Comparison of ENCODE assay signal across 12 cellular contexts in genomic region chr13:40652588-40652940, GRCh38. TPM values are rescaled to one million over a fixed set of nuclear protein-coding genes. Genes with fewer than 3 reads are reported as not detected.
DNase-seq lines count a peak whose midpoint lies in the region; ATAC-seq lines count a peak whose summit lies in the region.
"Had no signal": no experiment of that assay in that cellular context is flagged by ENCODE, and none has a peak within 500 bp of the region (broad histone marks: within the 10 kb centered on the region; RNA-seq: fewer than 3 reads in every experiment).

No MANE protein-coding gene starts in this region.

- peak overlapping the region; percentile 96 for H3K27ac Mint-ChIP-seq in stimulated activated naive CD8-positive, alpha-beta T cell treated with anti-CD3 and anti-CD28 coated beads, Interleukin-15, Interleukin-2, amounts not matched to agents 100 ng/mL and 50 ng/mL, for 24 hours
- H3K27ac Mint-ChIP-seq in activated CD4-positive, alpha-beta memory T cell treated with anti-CD3 and anti-CD28 coated beads, Interleukin-2, amount 10 ng/mL, durations not matched to agents 7 days and 5 days, result peak overlapping the region; percentile 93
- H3K27ac Mint-ChIP-seq in natural killer cell treated with Interleukin-12 subunit alpha and Interleukin-12 subunit beta and Interleukin-15 and Interleukin-18, amount 100 ng/mL, for 72 hours, result no peak overlapping the region

- H3K36me3 Mint-ChIP-seq in stimulated activated naive CD8-positive, alpha-beta T cell treated with anti-CD3 and anti-CD28 coated beads, Interleukin-15, Interleukin-2, amounts not matched to agents 100 ng/mL and 50 ng/mL, for 24 hours (ENCODE audit: low read depth), result peaks cover 25% of the 10 kb centered on the region
- H3K36me3 Mint-ChIP-seq in activated CD4-positive, alpha-beta memory T cell treated with anti-CD3 and anti-CD28 coated beads, Interleukin-2, amount 10 ng/mL, durations not matched to agents 7 days and 5 days (ENCODE audit: low read depth), result peaks cover 18% of the 10 kb centered on the region
- no peaks in the 10 kb centered on the region for H3K36me3 Mint-ChIP-seq in natural killer cell treated with Interleukin-12 subunit alpha and Interleukin-12 subunit beta and Interleukin-15 and Interleukin-18, amount 100 ng/mL, for 72 hours

- H3K4me3 Mint-ChIP-seq in stimulated activated naive CD8-positive, alpha-beta T cell treated with anti-CD3 and anti-CD28 coated beads, Interleukin-15, Interleukin-2, amounts not matched to agents 100 ng/mL and 50 ng/mL, for 24 hours, result peak overlapping the region; percentile 79
- peak overlapping the region; percentile 71 for H3K4me3 Mint-ChIP-seq in activated CD4-positive, alpha-beta memory T cell treated with anti-CD3 and anti-CD28 coated beads, Interleukin-2, amount 10 ng/mL, durations not matched to agents 7 days and 5 days
- H3K4me3 Mint-ChIP-seq in natural killer cell treated with Interleukin-12 subunit alpha and Interleukin-12 subunit beta and Interleukin-15 and Interleukin-18, amount 100 ng/mL, for 72 hours, result no peak overlapping the region

- no peaks in the 10 kb centered on the region for H3K9me3 Mint-ChIP-seq in stimulated activated naive CD8-positive, alpha-beta T cell treated with anti-CD3 and anti-CD28 coated beads, Interleukin-15, Interleukin-2, amounts not matched to agents 100 ng/mL and 50 ng/mL, for 24 hours
- peaks cover 4% of the 10 kb centered on the region for H3K9me3 Mint-ChIP-seq in activated CD4-positive, alpha-beta memory T cell treated with anti-CD3 and anti-CD28 coated beads, Interleukin-2, amount 10 ng/mL, durations not matched to agents 7 days and 5 days
- no peaks in the 10 kb centered on the region for H3K9me3 Mint-ChIP-seq in natural killer cell treated with Interleukin-12 subunit alpha and Interleukin-12 subunit beta and Interleukin-15 and Interleukin-18, amount 100 ng/mL, for 72 hours

- H3K4me1 Mint-ChIP-seq in stimulated activated naive CD8-positive, alpha-beta T cell treated with anti-CD3 and anti-CD28 coated beads, Interleukin-15, Interleukin-2, amounts not matched to agents 100 ng/mL and 50 ng/mL, for 24 hours (ENCODE audit: low read depth), result peaks cover 100% of the 10 kb centered on the region
- peaks cover 90% of the 10 kb centered on the region for H3K4me1 Mint-ChIP-seq in activated CD4-positive, alpha-beta memory T cell treated with anti-CD3 and anti-CD28 coated beads, Interleukin-2, amount 10 ng/mL, durations not matched to agents 7 days and 5 days
- H3K4me1 Mint-ChIP-seq in natural killer cell treated with Interleukin-12 subunit alpha and Interleukin-12 subunit beta and Interleukin-15 and Interleukin-18, amount 100 ng/mL, for 72 hours (ENCODE audit: low read depth in 2 of 2), result peaks cover 32 to 39% of the 10 kb centered on the region in 2 donors

- no peaks in the 10 kb centered on the region for H3K27me3 Mint-ChIP-seq in stimulated activated naive CD8-positive, alpha-beta T cell treated with anti-CD3 and anti-CD28 coated beads, Interleukin-15, Interleukin-2, amounts not matched to agents 100 ng/mL and 50 ng/mL, for 24 hours
- no peaks in the 10 kb centered on the region for H3K27me3 Mint-ChIP-seq in activated CD4-positive, alpha-beta memory T cell treated with anti-CD3 and anti-CD28 coated beads, Interleukin-2, amount 10 ng/mL, durations not matched to agents 7 days and 5 days
- H3K27me3 Mint-ChIP-seq in natural killer cell treated with Interleukin-12 subunit alpha and Interleukin-12 subunit beta and Interleukin-15 and Interleukin-18, amount 100 ng/mL, for 72 hours, result no peaks in the 10 kb centered on the region

- CTCF ChIA-PET in activated CD4-positive, alpha-beta memory T cell treated with anti-CD3 and anti-CD28 coated beads, Interleukin-2, amount 10 ng/mL, durations not matched to agents 7 days and 5 days (lab: Charles Lee), result interaction anchor here (0.7 to 2.1 kb wide), 5 partner anchors 9 to 117 kb away, joined by 3 to 12 read pairs (median 3); no protein-coding TSS in a partner anchor

- POLR2A ChIA-PET in activated CD4-positive, alpha-beta memory T cell treated with anti-CD3 and anti-CD28 coated beads, Interleukin-2, amount 10 ng/mL, durations not matched to agents 7 days and 5 days (lab: Charles Lee), result interaction anchor here (0.9 to 3.1 kb wide), 12 partner anchors 8 to 264 kb away, joined by 3 to 85 read pairs (median 4); partner anchors contain the start of gene FOXO1

- DNase-seq in stimulated activated naive CD8-positive, alpha-beta T cell treated with anti-CD3 and anti-CD28 coated beads, Interleukin-15, Interleukin-2, amounts not matched to agents 100 U/mL and 50 U/mL, for 24 hours, result no peak
- no peak for DNase-seq in activated CD4-positive, alpha-beta memory T cell treated with anti-CD3 and anti-CD28 coated beads, Interleukin-2, amount 10 ng/mL, durations not matched to agents 7 days and 5 days
- no peak for DNase-seq in natural killer cell treated with Interleukin-12 subunit alpha and Interleukin-12 subunit beta and Interleukin-15 and Interleukin-18, amount 100 ng/mL, for 72 hours (ENCODE audit: low spot score)
- DNase-seq in GM19238 (ENCODE audit: insufficient read length, low spot score) (no peak), ureter (ENCODE audit: low spot score) (no peak), DMS79 treated with DMSO at 0.1 percent for 48 hours (lab: John Stamatoyannopoulos, UW) (no peak)
- DNase-seq: IMR-90, mucosa of descending colon, NCI-H69, tibial artery had no signal

- no peak for ATAC-seq in stimulated activated naive CD8-positive, alpha-beta T cell treated with anti-CD3 and anti-CD28 coated beads, Interleukin-15, Interleukin-2, amounts not matched to agents 100 U/mL and 50 U/mL, for 24 hours
- ATAC-seq in HG02885 (IDR thresholded peaks at IDR 0.05; ENCODE audit: poor library complexity, unreplicated experiment), result peak; percentile 52
- ATAC-seq in natural killer cell treated with Interleukin-12 subunit alpha and Interleukin-12 subunit beta and Interleukin-15 and Interleukin-18, amount 100 ng/mL, for 72 hours, result no peak
- ATAC-seq: mucosa of descending colon had no signal

RNA-seq across cellular contexts. Expression of gene FOXO1, which starts 13.9 kb away (rescaled TPM):
- total RNA-seq in activated CD4-positive, alpha-beta memory T cell treated with anti-CD3 and anti-CD28 coated beads, Interleukin-2, amount 10 ng/mL, durations not matched to agents 7 days and 5 days, result 10 to 100 TPM; 31.6 to 32.2 TPM
- total RNA-seq in natural killer cell treated with Interleukin-12 subunit alpha and Interleukin-12 subunit beta and Interleukin-15 and Interleukin-18, amount 100 ng/mL, for 72 hours, result 1 to 10 TPM; 6.1 to 9.5 TPM
- 31.4 TPM for total RNA-seq in ureter

Comparison
In these comparisons a context has a peak if more than half of its experiments do, and no peak if none do; other contexts are left out.
1. H3K27ac Mint-ChIP-seq: peak in stimulated activated naive CD8-positive, alpha-beta T cell treated with anti-CD3 and anti-CD28 coated beads, Interleukin-15, Interleukin-2, amounts not matched to agents 100 ng/mL and 50 ng/mL, for 24 hours (single experiment) and activated CD4-positive, alpha-beta memory T cell treated with anti-CD3 and anti-CD28 coated beads, Interleukin-2, amount 10 ng/mL, durations not matched to agents 7 days and 5 days (single experiment); none in natural killer cell treated with Interleukin-12 subunit alpha and Interleukin-12 subunit beta and Interleukin-15 and Interleukin-18, amount 100 ng/mL, for 72 hours (0 of 2).